In genomic region chr1:211258756-211259595, GRCh38 we compare ENCODE assay signal across 8 cellular contexts. TPM values are rescaled to one million over a fixed set of nuclear protein-coding genes. Genes with fewer than 3 reads are reported as not detected.
DNase-seq lines count a peak whose midpoint lies in the region; ATAC-seq, FAIRE-seq and TF ChIP-seq lines count a peak whose summit lies in the region.

Gene RCOR3, plus strand, starts transcription at chr1:211259366. Its CDS starts 195 bp downstream, at chr1:211259561.

- H3K27ac Mint-ChIP-seq in T-helper 1 cell treated with Interleukin-12 subunit alpha and Interleukin-12 subunit beta and Interleukin-4 antibody, amounts not matched to agents 30 μg/mL and 1 μg/mL, for 36 hours, result peak within 1 kb of the TSS; percentile 95

- TF ChIP-seq CTCF in left ventricle myocardium inferior (IDR thresholded peaks at IDR 0.05; ENCODE audit: borderline replicate concordance), result peak; percentile 68

- intact Hi-C loops in left ventricle myocardium inferior (cut with micrococcal nuclease), result no loop called here

- H3K27ac ChIP-seq in left ventricle myocardium inferior (replicated peaks), result peak within 1 kb of the TSS; percentile 99

- ATAC-seq in HG02870 (IDR thresholded peaks at IDR 0.05; ENCODE audit: unreplicated experiment), result peak; percentile 45

- peaks cover 7% of the 10 kb centered on the region for H3K36me3 Mint-ChIP-seq in T-helper 1 cell treated with Interleukin-12 subunit alpha and Interleukin-12 subunit beta and Interleukin-4 antibody, amounts not matched to agents 30 μg/mL and 1 μg/mL, for 36 hours (ENCODE audit: low read depth)

- H3K27me3 Mint-ChIP-seq in T-helper 1 cell treated with Interleukin-12 subunit alpha and Interleukin-12 subunit beta and Interleukin-4 antibody, amounts not matched to agents 30 μg/mL and 1 μg/mL, for 36 hours (ENCODE audit: low read depth), result peaks cover 2% of the 10 kb centered on the region

- H3K4me3 ChIP-seq in left ventricle myocardium inferior, result peak within 1 kb of the TSS; percentile 93

- H3K36me3 ChIP-seq in left ventricle myocardium inferior, result peaks cover 13% of the 10 kb centered on the region

- H3K4me1 Mint-ChIP-seq in T-helper 1 cell treated with Interleukin-12 subunit alpha and Interleukin-12 subunit beta and Interleukin-4 antibody, amounts not matched to agents 30 μg/mL and 1 μg/mL, for 36 hours (ENCODE audit: low read depth), result peaks cover 14% of the 10 kb centered on the region

- peak; percentile 9 for FAIRE-seq in urothelium cell line (lab: Jason Lieb, UNC)

- no peaks in the 10 kb centered on the region for H3K9me3 ChIP-seq in left ventricle myocardium inferior (replicated peaks)

- peak; percentile 91 for DNase-seq in NCI-H146 (lab: John Stamatoyannopoulos, UW)
- DNase-seq in amniotic stem cell (lab: John Stamatoyannopoulos, UW), result peak; percentile 83
- DNase-seq in left ventricle myocardium inferior, result peak; percentile 97
- peak; percentile 50 for DNase-seq in pulmonary artery endothelial cell (ENCODE audit: low read depth, low spot score)
- peak; percentile 89 for DNase-seq in urothelium cell line (ENCODE audit: low spot score)

- no peaks in the 10 kb centered on the region for H3K27me3 ChIP-seq in left ventricle myocardium inferior (ENCODE audit: low read depth)

- H3K9me3 Mint-ChIP-seq in T-helper 1 cell treated with Interleukin-12 subunit alpha and Interleukin-12 subunit beta and Interleukin-4 antibody, amounts not matched to agents 30 μg/mL and 1 μg/mL, for 36 hours, result no peaks in the 10 kb centered on the region

- H3K4me1 ChIP-seq in left ventricle myocardium inferior, result peaks cover 48% of the 10 kb centered on the region

- TF ChIP-seq POLR2A in GM15510 (IDR thresholded peaks at IDR 0.05; ENCODE audit: borderline replicate concordance, extremely low read depth, insufficient read length), result peak; percentile 74

- peak within 1 kb of the TSS; percentile 98 for H3K4me3 Mint-ChIP-seq in T-helper 1 cell treated with Interleukin-12 subunit alpha and Interleukin-12 subunit beta and Interleukin-4 antibody, amounts not matched to agents 30 μg/mL and 1 μg/mL, for 36 hours

RNA-seq across cellular contexts. Expression of gene RCOR3, which starts in this region (rescaled TPM):
- total RNA-seq in left ventricle myocardium inferior, result 48.3 TPM
- 9.0 and 13.2 TPM in 2 replicates for total RNA-seq in pulmonary artery endothelial cell

Comparison
In these comparisons a context has a peak if more than half of its experiments do, and no peak if none do; other contexts are left out.
1. Peak in every context shown above with its lines: DNase-seq, ATAC-seq, H3K4me3 ChIP-seq and H3K27ac ChIP-seq.